Comparison of ENCODE assay signal across 22 cellular contexts in genomic region chr9:89420397-89420796, GRCh38.
DNase-seq lines count a peak whose midpoint lies in the region; ATAC-seq lines count a peak whose summit lies in the region.
"Had no signal": no experiment of that assay in that cellular context is flagged by ENCODE, and none has a peak within 500 bp of the region (broad histone marks: within the 10 kb centered on the region; RNA-seq: fewer than 3 reads in every experiment).

No MANE protein-coding gene starts in this region.

- H3K27me3 Mint-ChIP-seq in activated naive CD4-positive, alpha-beta T cell treated with anti-CD3 and anti-CD28 coated beads for 36 hours (ENCODE audit: low read depth), result no peaks in the 10 kb centered on the region
- no peaks in the 10 kb centered on the region for H3K27me3 Mint-ChIP-seq in activated naive CD8-positive, alpha-beta T cell treated with anti-CD3 and anti-CD28 coated beads, Interleukin-2, amount 50 U/mL, for 24 hours

- no peak for DNase-seq in activated naive CD4-positive, alpha-beta T cell treated with anti-CD3 and anti-CD28 coated beads for 36 hours
- no peak for DNase-seq in activated naive CD4-positive, alpha-beta T cell treated with Interleukin-2 at 50 U/mL for 16 hours
- DNase-seq in activated naive CD8-positive, alpha-beta T cell treated with anti-CD3 and anti-CD28 coated beads, Interleukin-2, amount 50 U/mL, for 24 hours, result no peak
- no peak for DNase-seq in stimulated activated effector memory CD8-positive, alpha-beta T cell treated with anti-CD3 and anti-CD28 coated beads, Interleukin-12 subunit alpha, Interleukin-12 subunit beta, amount 100 ng/mL, for 72 hours (ENCODE audit: low spot score in 2 of 2)
- DNase-seq in globus pallidus (ENCODE audit: low spot score), result no peak
- DNase-seq: activated gamma-delta T cell, body of pancreas, cortex of kidney, GOT3, KBM-7, NCI-H1092 treated with DMSO at 0.1 percent for 48 hours, NCI-H2107, NCI-H526 treated with DMSO at 0.1 percent for 48 hours, PC-3, T-helper 9 cell had no signal

- peaks cover 86% of the 10 kb centered on the region for H3K36me3 ChIP-seq in KOPT-K1 (ENCODE audit: insufficient read depth, low read length)
- H3K36me3 ChIP-seq: gastrocnemius medialis had no signal

- intact Hi-C loops in activated naive CD4-positive, alpha-beta T cell treated with anti-CD3 and anti-CD28 coated beads for 36 hours (cut with micrococcal nuclease), result loop anchor here (2.0 to 5.0 kb wide), 5 partner anchors 76 to 562 kb away; partner anchors contain the start of gene GADD45G

- H3K27ac Mint-ChIP-seq in activated naive CD4-positive, alpha-beta T cell treated with anti-CD3 and anti-CD28 coated beads for 36 hours, result peak overlapping the region; percentile 98
- H3K27ac Mint-ChIP-seq in activated naive CD8-positive, alpha-beta T cell treated with anti-CD3 and anti-CD28 coated beads, Interleukin-2, amount 50 U/mL, for 24 hours, result peak overlapping the region; percentile 100
- H3K27ac Mint-ChIP-seq in stimulated activated effector memory CD8-positive, alpha-beta T cell treated with anti-CD3 and anti-CD28 coated beads, Interleukin-12 subunit alpha, Interleukin-12 subunit beta, amount 100 ng/mL, for 72 hours, result peak overlapping the region; percentile 99

- H3K4me3 Mint-ChIP-seq in activated naive CD4-positive, alpha-beta T cell treated with anti-CD3 and anti-CD28 coated beads for 36 hours, result peak overlapping the region; percentile 62
- peak overlapping the region; percentile 81 for H3K4me3 Mint-ChIP-seq in activated naive CD8-positive, alpha-beta T cell treated with anti-CD3 and anti-CD28 coated beads, Interleukin-2, amount 50 U/mL, for 24 hours
- H3K4me3 Mint-ChIP-seq in stimulated activated effector memory CD8-positive, alpha-beta T cell treated with anti-CD3 and anti-CD28 coated beads, Interleukin-12 subunit alpha, Interleukin-12 subunit beta, amount 100 ng/mL, for 72 hours, result peak overlapping the region; percentile 71

- peaks cover 10% of the 10 kb centered on the region for H3K9me3 Mint-ChIP-seq in activated naive CD4-positive, alpha-beta T cell treated with anti-CD3 and anti-CD28 coated beads for 36 hours
- peaks cover 10% of the 10 kb centered on the region for H3K9me3 Mint-ChIP-seq in activated naive CD8-positive, alpha-beta T cell treated with anti-CD3 and anti-CD28 coated beads, Interleukin-2, amount 50 U/mL, for 24 hours
- H3K9me3 Mint-ChIP-seq in stimulated activated effector memory CD8-positive, alpha-beta T cell treated with anti-CD3 and anti-CD28 coated beads, Interleukin-12 subunit alpha, Interleukin-12 subunit beta, amount 100 ng/mL, for 72 hours, result peaks cover 2% of the 10 kb centered on the region

- CTCF ChIA-PET in activated naive CD4-positive, alpha-beta T cell treated with anti-CD3 and anti-CD28 coated beads for 36 hours (lab: Charles Lee), result interaction anchor here (0.6 kb wide), 1 partner anchor 54 kb away, joined by 4 read pairs; no protein-coding TSS in a partner anchor

- peaks cover 60% of the 10 kb centered on the region for H3K36me3 Mint-ChIP-seq in activated naive CD4-positive, alpha-beta T cell treated with anti-CD3 and anti-CD28 coated beads for 36 hours (ENCODE audit: low read depth)
- peaks cover 83% of the 10 kb centered on the region for H3K36me3 Mint-ChIP-seq in activated naive CD8-positive, alpha-beta T cell treated with anti-CD3 and anti-CD28 coated beads, Interleukin-2, amount 50 U/mL, for 24 hours (ENCODE audit: low read depth)
- H3K36me3 Mint-ChIP-seq in stimulated activated effector memory CD8-positive, alpha-beta T cell treated with anti-CD3 and anti-CD28 coated beads, Interleukin-12 subunit alpha, Interleukin-12 subunit beta, amount 100 ng/mL, for 72 hours, result peaks cover 97% of the 10 kb centered on the region

- H3K4me1 Mint-ChIP-seq in activated naive CD4-positive, alpha-beta T cell treated with anti-CD3 and anti-CD28 coated beads for 36 hours (ENCODE audit: low read depth), result peaks cover 94% of the 10 kb centered on the region
- peaks cover 99% of the 10 kb centered on the region for H3K4me1 Mint-ChIP-seq in activated naive CD8-positive, alpha-beta T cell treated with anti-CD3 and anti-CD28 coated beads, Interleukin-2, amount 50 U/mL, for 24 hours
- H3K4me1 Mint-ChIP-seq in stimulated activated effector memory CD8-positive, alpha-beta T cell treated with anti-CD3 and anti-CD28 coated beads, Interleukin-12 subunit alpha, Interleukin-12 subunit beta, amount 100 ng/mL, for 72 hours, result peaks cover 98% of the 10 kb centered on the region

- no peaks in the 10 kb centered on the region for H3K9me3 ChIP-seq in KOPT-K1 (ENCODE audit: insufficient read depth, low read length, poor library complexity, severe bottlenecking)
- H3K9me3 ChIP-seq: body of pancreas, gastrocnemius medialis, mucosa of descending colon had no signal

- no peak for ATAC-seq in activated naive CD8-positive, alpha-beta T cell treated with anti-CD3 and anti-CD28 coated beads, Interleukin-2, amount 50 U/mL, for 24 hours
- no peak for ATAC-seq in stimulated activated effector memory CD8-positive, alpha-beta T cell treated with anti-CD3 and anti-CD28 coated beads, Interleukin-12 subunit alpha, Interleukin-12 subunit beta, amount 100 ng/mL, for 72 hours
- ATAC-seq in HG02759 (IDR thresholded peaks at IDR 0.05; ENCODE audit: unreplicated experiment) (no peak), GM19324 (IDR thresholded peaks at IDR 0.05; ENCODE audit: low FRiP score, unreplicated experiment) (no peak)
- ATAC-seq: body of pancreas, left lobe of liver, mucosa of descending colon, PC-3, sciatic nerve had no signal

- H3K27ac ChIP-seq in KOPT-K1 (ENCODE audit: low read depth, low read length, poor library complexity, severe bottlenecking), result peak overlapping the region; percentile 23
- H3K27ac ChIP-seq: body of pancreas had no signal
